8 cellular contexts compared by ENCODE assay signal in the genomic region with DNA sequence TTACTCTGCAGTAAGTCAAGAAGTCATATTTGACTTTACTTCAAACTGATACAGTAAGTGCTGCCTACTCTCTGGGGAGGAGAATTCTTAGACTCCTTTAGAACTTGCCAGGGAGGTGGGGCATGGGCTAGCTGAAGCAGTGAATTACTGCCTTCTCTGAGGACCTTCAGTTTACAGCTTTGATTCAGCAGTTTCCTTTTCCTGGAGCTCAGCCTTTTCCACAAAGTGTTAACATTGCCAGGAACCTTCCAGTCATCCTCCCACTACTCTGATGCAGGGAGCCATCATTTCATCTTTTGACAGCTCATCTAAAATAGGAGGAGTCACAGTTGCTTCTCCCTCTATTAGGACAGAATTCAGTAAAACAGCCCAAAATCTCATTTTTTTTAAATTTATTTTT. TPM values are rescaled to one million over a fixed set of nuclear protein-coding genes. Genes with fewer than 3 reads are reported as not detected.
A peak's percentile ranks its signal among the peaks of the same experiment; 100 is the strongest.
DNase-seq lines count a peak whose midpoint lies in the region; ATAC-seq, FAIRE-seq and TF ChIP-seq lines count a peak whose summit lies in the region.
"Had no signal": no experiment of that assay in that cellular context is flagged by ENCODE, and none has a peak within 500 bp of the region (broad histone marks: within the 10 kb centered on the region; RNA-seq: fewer than 3 reads in every experiment).

No MANE protein-coding gene starts in this region.

- H3K27me3 ChIP-seq in CD8-positive, alpha-beta memory T cell (ENCODE audit: insufficient read depth, low read length, poor library complexity, severe bottlenecking), result no peaks in the 10 kb centered on the region
- H3K27me3 ChIP-seq in MG63 (no peaks in the 10 kb centered on the region), K562 (ENCODE audit: control insufficient read depth in 2 of 2, insufficient read depth in 2 of 2, low read length in 2 of 2) (no peaks in the 10 kb centered on the region), neural progenitor cell (no peaks in the 10 kb centered on the region)
- H3K27me3 ChIP-seq: brain microvascular endothelial cell had no signal

- peaks cover 48% of the 10 kb centered on the region for H3K36me3 ChIP-seq in CD8-positive, alpha-beta memory T cell (ENCODE audit: insufficient read depth, low read length)
- H3K36me3 ChIP-seq in MG63, result peaks cover 82% of the 10 kb centered on the region
- peaks cover 78% of the 10 kb centered on the region for H3K36me3 ChIP-seq in K562 (ENCODE audit: control insufficient read depth, insufficient read depth, low read length)
- peaks cover 48% of the 10 kb centered on the region for H3K36me3 ChIP-seq in neural progenitor cell

- peak overlapping the region in 6 of 8 donors; percentile 30 to 70 (median 42) for H3K27ac Mint-ChIP-seq in CD8-positive, alpha-beta memory T cell
- H3K27ac Mint-ChIP-seq in neural progenitor cell, result no peak overlapping the region

- no peak for DNase-seq in CD8-positive, alpha-beta memory T cell
- DNase-seq in MG63, result peak; percentile 45
- no peak for DNase-seq in K562 (ENCODE audit: extremely low read depth in 1 of 4, low spot score in 3 of 4)
- DNase-seq in neural progenitor cell (ENCODE audit: low spot score), result no peak
- no peak for DNase-seq in NCI-H1105 (lab: John Stamatoyannopoulos, UW)

- no peak for TF ChIP-seq EP300 in K562 (IDR thresholded peaks at IDR 0.05; ENCODE audit: low read length)

- H3K9me1 ChIP-seq in K562 (ENCODE audit: control insufficient read depth, insufficient read depth, low read length), result no peaks in the 10 kb centered on the region

- POLR2A ChIA-PET in CD8-positive, alpha-beta memory T cell (lab: Charles Lee), result no interaction called here
- POLR2A ChIA-PET in K562 (lab: Yijun Ruan, JAX), result interaction anchor here (0.7 to 1.6 kb wide), 4 partner anchors 8 to 197 kb away, joined by 3 to 12 read pairs (median 4); no protein-coding TSS in a partner anchor

- H2AFZ ChIP-seq in K562 (ENCODE audit: low read depth, low read length) (no peak overlapping the region), neural progenitor cell (replicated peaks) (no peak overlapping the region)

- H3K27ac ChIP-seq in CD8-positive, alpha-beta memory T cell (ENCODE audit: low read depth, low read length), result no peak overlapping the region
- H3K27ac ChIP-seq in K562 (ENCODE audit: extremely low read depth, low read depth, low read length) (peak overlapping the region; percentile 24; the same call in 1 of the 3 replicates), neural progenitor cell (peak overlapping the region; percentile 54)
- H3K27ac ChIP-seq: brain microvascular endothelial cell had no signal

- ATAC-seq in K562 (peak; percentile 27; the same call in 1 of the 3 replicates), GM18870 (IDR thresholded peaks at IDR 0.05; ENCODE audit: unreplicated experiment) (no peak), HG03520 (IDR thresholded peaks at IDR 0.05; ENCODE audit: unreplicated experiment) (no peak)

- H3K9me3 ChIP-seq in CD8-positive, alpha-beta memory T cell (ENCODE audit: low read length), result no peaks in the 10 kb centered on the region
- H3K9me3 ChIP-seq in MG63, result no peaks in the 10 kb centered on the region
- H3K9me3 ChIP-seq in K562 (replicated peaks; ENCODE audit: control insufficient read depth, insufficient read depth, low read depth, low read length), result no peaks in the 10 kb centered on the region
- no peaks in the 10 kb centered on the region for H3K9me3 ChIP-seq in neural progenitor cell (ENCODE audit: low read depth)

- no peaks in the 10 kb centered on the region for H3K79me2 ChIP-seq in K562 (ENCODE audit: control insufficient read depth, insufficient read depth, low read length)
- H3K79me2 ChIP-seq in neural progenitor cell (ENCODE audit: low read depth), result peaks cover 10% of the 10 kb centered on the region

- no peak overlapping the region for H3K4me3 Mint-ChIP-seq in CD8-positive, alpha-beta memory T cell
- H3K4me3 Mint-ChIP-seq in neural progenitor cell, result no peak overlapping the region

- TF ChIP-seq CTCF in K562 (IDR thresholded peaks at IDR 0.05 in 2 of 3, conservative IDR thresholded peaks at IDR 0.05 in 1 of 3; ENCODE audit: insufficient read depth in 2 of 3, low read depth in 1 of 3, low read length in 3 of 3), result no peak
- no peak for TF ChIP-seq CTCF in neural progenitor cell (IDR thresholded peaks at IDR 0.05)

- in situ Hi-C loops in K562 (cut with MboI), result loop anchor here (5.0 kb wide), 1 partner anchor 107 kb away; no protein-coding TSS in a partner anchor

- H3K36me3 Mint-ChIP-seq in CD8-positive, alpha-beta memory T cell, result peaks cover under 1 to 80% (median 16%) of the 10 kb centered on the region in 3 donors
- H3K36me3 Mint-ChIP-seq in neural progenitor cell, result peaks cover 23% of the 10 kb centered on the region

- H4K20me1 ChIP-seq in K562 (replicated peaks; ENCODE audit: control insufficient read depth, insufficient read depth, low read length) (no peaks in the 10 kb centered on the region), neural progenitor cell (ENCODE audit: low read depth) (peaks cover 9% of the 10 kb centered on the region)

- no peak overlapping the region for H3K4me3 ChIP-seq in CD8-positive, alpha-beta memory T cell (ENCODE audit: low read length)
- no peak overlapping the region for H3K4me3 ChIP-seq in MG63
- no peak overlapping the region for H3K4me3 ChIP-seq in K562
- no peak overlapping the region for H3K4me3 ChIP-seq in neural progenitor cell

- H3F3A ChIP-seq in neural progenitor cell (ENCODE audit: low read depth), result peaks cover 37% of the 10 kb centered on the region

- peaks cover 0 to 8% (median 0%) of the 10 kb centered on the region in 3 donors for H3K4me1 Mint-ChIP-seq in CD8-positive, alpha-beta memory T cell
- H3K4me1 Mint-ChIP-seq in neural progenitor cell, result no peaks in the 10 kb centered on the region

- H3K4me2 ChIP-seq in K562 (ENCODE audit: insufficient read depth, low read length) (no peak overlapping the region), neural progenitor cell (no peak overlapping the region)

- no peaks in the 10 kb centered on the region for H3K4me1 ChIP-seq in CD8-positive, alpha-beta memory T cell (ENCODE audit: insufficient read depth, low read length)
- H3K4me1 ChIP-seq in K562 (replicated peaks in 1 of 2; ENCODE audit: control insufficient read depth in 2 of 2, insufficient read depth in 2 of 2, low read length in 2 of 2), result no peaks in the 10 kb centered on the region
- H3K4me1 ChIP-seq in neural progenitor cell, result no peaks in the 10 kb centered on the region

- no peaks in the 10 kb centered on the region for H3K27me3 Mint-ChIP-seq in CD8-positive, alpha-beta memory T cell
- H3K27me3 Mint-ChIP-seq in neural progenitor cell (ENCODE audit: insufficient read depth, low read depth), result no peaks in the 10 kb centered on the region

- H3K9ac ChIP-seq in K562 (ENCODE audit: insufficient read depth in 1 of 2, low read depth in 2 of 2, low read length in 2 of 2), result no peak overlapping the region
- no peak overlapping the region for H3K9ac ChIP-seq in neural progenitor cell

- no TSS peak for BruUV-seq in K562 (replicated peaks; lab: Mats Ljungman, UMichigan)

- TF ChIP-seq RAD21 in K562 (CRISPR knock-in tag; conservative IDR thresholded peaks at IDR 0.05 in 1 of 2, IDR thresholded peaks at IDR 0.05 in 1 of 2), result no peak

- no peaks in the 10 kb centered on the region for H3K9me3 Mint-ChIP-seq in CD8-positive, alpha-beta memory T cell
- no peaks in the 10 kb centered on the region for H3K9me3 Mint-ChIP-seq in neural progenitor cell

- intact Hi-C loops in K562 (cut with micrococcal nuclease), result loop anchor here (1.0 kb wide), 2 partner anchors 104 to 126 kb away; no protein-coding TSS in a partner anchor

- FAIRE-seq in K562 (lab: Jason Lieb, UNC), result no peak

- TF ChIP-seq POLR2A in K562 (conservative IDR thresholded peaks at IDR 0.05), result no peak

- CTCF ChIA-PET in CD8-positive, alpha-beta memory T cell (lab: Charles Lee), result interaction anchor here (0.9 to 5.1 kb wide), 24 partner anchors 8 to 245 kb away, joined by 3 to 96 read pairs (median 4); no protein-coding TSS in a partner anchor
- CTCF ChIA-PET in K562 (lab: Yijun Ruan, JAX; ENCODE audit: low intra/inter-chr PET ratio), result interaction anchor here (0.5 to 2.8 kb wide), 4 partner anchors 64 to 246 kb away, joined by 3 to 36 read pairs (median 15); a partner anchor contains a TSS

TF ChIP-seq in K562, 482 proteins besides CTCF, POLR2A, EP300 and RAD21:
- no peak for TF ChIP-seq HMGN3 (IDR thresholded peaks at IDR 0.05; ENCODE audit: borderline replicate concordance, extremely low read depth, insufficient read length, low read depth, low read length)
- TF ChIP-seq KLF13 (tag; IDR thresholded peaks at IDR 0.05; ENCODE audit: borderline replicate concordance, low read depth), result no peak
- TF ChIP-seq TAF15 (IDR thresholded peaks at IDR 0.05; ENCODE audit: low read depth, low read length), result no peak

RNA-seq across cellular contexts. Expression of a gene that starts 42.7 kb away (rescaled TPM):
- 100 to 1,000 TPM; 104 to 108 TPM for total RNA-seq in CD8-positive, alpha-beta memory T cell
- polyA plus RNA-seq in CD8-positive, alpha-beta memory T cell, result 73.5 TPM
- total RNA-seq in MG63 (2014; rRNA removed; shearing (Covaris generic); ENCODE audit: low replicate concordance), result 35.8 and 99.5 TPM in 2 replicates
- total RNA-seq in K562 (2011; cell fraction: chromatin; rRNA removed; ENCODE audit: low replicate concordance), result 213 and 380 TPM in 2 replicates
- 184 and 191 TPM in 2 replicates for total RNA-seq in K562 (2011; cell fraction: nucleolus; rRNA removed)
- total RNA-seq in K562 (2011; cell fraction: nucleoplasm; rRNA removed), result 147 and 176 TPM in 2 replicates
- total RNA-seq in K562 (2014; rRNA removed) (34.8 and 38.7 TPM in 2 replicates), K562 (2014; rRNA removed; fragmentation: Illumina TruSeq; extraction: Trizol) (15.2 and 23.7 TPM in 2 replicates), K562 (2015; rRNA removed; fragmentation: Illumina TruSeq; extraction: Trizol) (32.5 and 33.3 TPM in 2 replicates), K562 (2021) (48.2 and 67.0 TPM in 2 replicates), neural progenitor cell (ENCODE audit: low replicate concordance) (146 and 265 TPM in 2 replicates)
- polyA plus RNA-seq in K562 (2011; rRNA removed) (34.9 and 50.1 TPM in 2 replicates), K562 (2014; fragmentation: Illumina TruSeq; extraction: Trizol) (44.1 and 44.6 TPM in 2 replicates), K562 (2014; fragmentation: Nextera tagmentation; extraction: Ambion mirVana) (1 to 10 TPM; 1.7 to 2.2 TPM), K562 (2014; rRNA removed) (41.4 and 52.9 TPM in 2 replicates)
- 29.1 and 35.8 TPM in 2 replicates for polyA plus RNA-seq in K562 (2011; cell fraction: cytosol; rRNA removed)
- polyA plus RNA-seq in K562 (2011; cell fraction: nucleus; rRNA removed), result 231 and 271 TPM in 2 replicates
- polyA plus RNA-seq in K562 (2012), result 31.2 and 36.7 TPM in 2 replicates
- polyA minus RNA-seq in K562 (2011; rRNA and poly(A)+ RNA removed), result 32.4 and 38.5 TPM in 2 replicates
- 38.3 and 50.8 TPM in 2 replicates for polyA minus RNA-seq in K562 (2011; cell fraction: cytosol; rRNA and poly(A)+ RNA removed)
- polyA minus RNA-seq in K562 (2011; cell fraction: nucleus; rRNA and poly(A)+ RNA removed), result 61.9 and 82.2 TPM in 2 replicates
